Comparison of ENCODE assay signal across 20 cellular contexts in genomic region chr1:112628516-112628915, GRCh38. TPM values are rescaled to one million over a fixed set of nuclear protein-coding genes. Genes with fewer than 3 reads are reported as not detected.
DNase-seq lines count a peak whose midpoint lies in the region; TF ChIP-seq lines count a peak whose summit lies in the region.
"Had no signal": no experiment of that assay in that cellular context is flagged by ENCODE, and none has a peak within 500 bp of the region (broad histone marks: within the 10 kb centered on the region; RNA-seq: fewer than 3 reads in every experiment).

No MANE protein-coding gene starts in this region.

- intact Hi-C loops in esophagus squamous epithelium (cut with DNase I) = no loop called here

- H3K27ac Mint-ChIP-seq in activated naive CD4-positive, alpha-beta T cell treated with anti-CD3 and anti-CD28 coated beads, Interleukin-2, amount 50 U/mL, for 24 hours = peak overlapping the region; percentile 48
- peak overlapping the region in 2 of 3 donors; percentile 11 to 47 for H3K27ac Mint-ChIP-seq in IgD-negative memory B cell
- no peak overlapping the region for H3K27ac Mint-ChIP-seq in chondrocyte (ENCODE audit: unreplicated experiment)
- H3K27ac Mint-ChIP-seq: stimulated activated memory B cell treated with anti-CD40 and anti-IgM and Interleukin-4, amounts not matched to agents 10 μg/mL and 1 μg/mL and 100 μg/mL, for 72 hours had no signal

- H3K9ac ChIP-seq in smooth muscle cell (ENCODE audit: low read depth) = no peak overlapping the region

- peaks cover 0 to 43% (median 0%) of the 10 kb centered on the region in 3 donors for H3K36me3 ChIP-seq in esophagus squamous epithelium
- H3K36me3 ChIP-seq in smooth muscle cell (ENCODE audit: low read depth) = no peaks in the 10 kb centered on the region
- H3K36me3 ChIP-seq: suprapubic skin had no signal

- H3K27me3 ChIP-seq in esophagus squamous epithelium (no peaks in the 10 kb centered on the region), smooth muscle cell (ENCODE audit: low read depth) (no peaks in the 10 kb centered on the region)
- H3K27me3 ChIP-seq: BE2C, dorsolateral prefrontal cortex, suprapubic skin had no signal

- peak overlapping the region; percentile 49 for H3K4me3 Mint-ChIP-seq in activated naive CD4-positive, alpha-beta T cell treated with anti-CD3 and anti-CD28 coated beads, Interleukin-2, amount 50 U/mL, for 24 hours
- H3K4me3 Mint-ChIP-seq in IgD-negative memory B cell (peak overlapping the region in 2 of 4 donors; percentile 30 to 65), chondrocyte (ENCODE audit: unreplicated experiment) (no peak overlapping the region)
- H3K4me3 Mint-ChIP-seq: stimulated activated memory B cell treated with anti-CD40 and anti-IgM and Interleukin-4, amounts not matched to agents 10 μg/mL and 1 μg/mL and 100 μg/mL, for 72 hours had no signal

- peak overlapping the region in 3 of 4 donors; percentile 22 to 78 (median 62) for H3K27ac ChIP-seq in esophagus squamous epithelium
- H3K27ac ChIP-seq in smooth muscle cell (ENCODE audit: low read depth) = peak overlapping the region; percentile 17
- H3K27ac ChIP-seq: A549 had no signal

- H3K27me3 Mint-ChIP-seq in activated naive CD4-positive, alpha-beta T cell treated with anti-CD3 and anti-CD28 coated beads, Interleukin-2, amount 50 U/mL, for 24 hours = no peaks in the 10 kb centered on the region
- no peaks in the 10 kb centered on the region for H3K27me3 Mint-ChIP-seq in IgD-negative memory B cell
- no peaks in the 10 kb centered on the region for H3K27me3 Mint-ChIP-seq in chondrocyte (ENCODE audit: low read depth)
- H3K27me3 Mint-ChIP-seq: stimulated activated memory B cell treated with anti-CD40 and anti-IgM and Interleukin-4, amounts not matched to agents 10 μg/mL and 1 μg/mL and 100 μg/mL, for 72 hours had no signal

- no peak overlapping the region for H3K4me3 ChIP-seq in esophagus squamous epithelium
- H3K4me3 ChIP-seq in smooth muscle cell = no peak overlapping the region
- H3K4me3 ChIP-seq: A549, dorsolateral prefrontal cortex, lower lobe of right lung had no signal

- TF ChIP-seq CTCF in esophagus squamous epithelium (IDR thresholded peaks at IDR 0.05) (no peak), smooth muscle cell (IDR thresholded peaks at IDR 0.05; ENCODE audit: borderline replicate concordance, insufficient read depth, poor library complexity, severe bottlenecking) (no peak), chondrocyte (IDR thresholded peaks at IDR 0.05) (no peak)

- H3K79me2 ChIP-seq in smooth muscle cell (ENCODE audit: low read depth) = peaks cover 100% of the 10 kb centered on the region

- no peak overlapping the region for H3K4me2 ChIP-seq in smooth muscle cell
- H3K4me2 ChIP-seq: A549 had no signal

- peaks cover 3% of the 10 kb centered on the region for H3F3A ChIP-seq in smooth muscle cell (ENCODE audit: low read depth)

- no peak overlapping the region for H2AFZ ChIP-seq in smooth muscle cell (ENCODE audit: low read depth)

- peaks cover 35% of the 10 kb centered on the region for H3K36me3 Mint-ChIP-seq in activated naive CD4-positive, alpha-beta T cell treated with anti-CD3 and anti-CD28 coated beads, Interleukin-2, amount 50 U/mL, for 24 hours
- H3K36me3 Mint-ChIP-seq in IgD-negative memory B cell (peaks cover 6% of the 10 kb centered on the region), chondrocyte (ENCODE audit: low read depth) (peaks cover 4% of the 10 kb centered on the region)

- peaks cover 89% of the 10 kb centered on the region for H3K4me1 Mint-ChIP-seq in activated naive CD4-positive, alpha-beta T cell treated with anti-CD3 and anti-CD28 coated beads, Interleukin-2, amount 50 U/mL, for 24 hours
- H3K4me1 Mint-ChIP-seq in IgD-negative memory B cell (peaks cover 64 to 72% (median 65%) of the 10 kb centered on the region in 3 donors), chondrocyte (ENCODE audit: low read depth) (peaks cover 62% of the 10 kb centered on the region)

- DNase-seq in activated naive CD4-positive, alpha-beta T cell treated with Interleukin-2 at 50 U/mL for 16 hours = no peak
- DNase-seq in esophagus squamous epithelium (lab: John Stamatoyannopoulos, UW) = no peak
- DNase-seq in smooth muscle cell (lab: John Stamatoyannopoulos, UW; ENCODE audit: unreplicated experiment) = no peak
- DNase-seq in CD1c-positive myeloid dendritic cell (ENCODE audit: extremely low spot score) = no peak
- DNase-seq in NCI-H1092 treated with DMSO at 0.1 percent for 48 hours (lab: John Stamatoyannopoulos, UW) = no peak
- DNase-seq in chondrocyte (ENCODE audit: low spot score) = no peak
- DNase-seq: activated naive CD4-positive, alpha-beta T cell treated with anti-CD3 and anti-CD28 coated beads, Interleukin-2, amount 50 U/mL, for 16 hours; BE2C; central memory CD4-positive, alpha-beta T cell; dorsolateral prefrontal cortex; glutamatergic neuron; KBM-7; lower lobe of right lung; NCI-H510A treated with DMSO at 0.1 percent for 48 hours; small intestine had no signal

- H3K9me3 ChIP-seq in esophagus squamous epithelium (no peaks in the 10 kb centered on the region), smooth muscle cell (replicated peaks; ENCODE audit: low read depth) (no peaks in the 10 kb centered on the region)
- H3K9me3 ChIP-seq: A549, BE2C, lower lobe of right lung, suprapubic skin had no signal

- no peaks in the 10 kb centered on the region for H3K9me3 Mint-ChIP-seq in activated naive CD4-positive, alpha-beta T cell treated with anti-CD3 and anti-CD28 coated beads, Interleukin-2, amount 50 U/mL, for 24 hours
- no peaks in the 10 kb centered on the region for H3K9me3 Mint-ChIP-seq in IgD-negative memory B cell
- no peaks in the 10 kb centered on the region for H3K9me3 Mint-ChIP-seq in chondrocyte (ENCODE audit: low read depth)
- H3K9me3 Mint-ChIP-seq: stimulated activated memory B cell treated with anti-CD40 and anti-IgM and Interleukin-4, amounts not matched to agents 10 μg/mL and 1 μg/mL and 100 μg/mL, for 72 hours had no signal

- TF ChIP-seq POLR2A in esophagus squamous epithelium (IDR thresholded peaks at IDR 0.05) = no peak

- WGBS in esophagus squamous epithelium, 2 donors = 76 to 78% methylated on average over 2 of the region's 2 CpGs
- WGBS in smooth muscle cell (ENCODE audit: low lambda C conversion rate) = 92% methylated on average over 2 of the region's 2 CpGs

- peaks cover 100% of the 10 kb centered on the region for H4K20me1 ChIP-seq in smooth muscle cell (ENCODE audit: low read depth)

- peaks cover 4 to 86% (median 26%) of the 10 kb centered on the region in 3 donors for H3K4me1 ChIP-seq in esophagus squamous epithelium
- no peaks in the 10 kb centered on the region for H3K4me1 ChIP-seq in smooth muscle cell (ENCODE audit: low read depth)
- H3K4me1 ChIP-seq: BE2C had no signal

RNA-seq across cellular contexts. Expression of gene CAPZA1, which starts 8.9 kb away (rescaled TPM):
- 192 TPM for polyA plus RNA-seq in IgD-negative memory B cell
- total RNA-seq in esophagus squamous epithelium = 100 to 1,000 TPM; 129 to 286 (median 209) TPM
- total RNA-seq in smooth muscle cell = 238 and 264 TPM in 2 replicates
- 100 and 114 TPM in 2 replicates for polyA plus RNA-seq in smooth muscle cell
- total RNA-seq in chondrocyte = 121 to 130 TPM (median 121 TPM) in 3 replicates

RNA-seq across cellular contexts. Expression of gene ST7L, which starts 9.6 kb away (rescaled TPM):
- 7.5 TPM for polyA plus RNA-seq in IgD-negative memory B cell
- 10 to 100 TPM in 3 of 4 donors, 1 to 10 TPM in 1; 9.4 to 25.0 (median 12.4) TPM for total RNA-seq in esophagus squamous epithelium
- 17.2 and 28.0 TPM in 2 replicates for total RNA-seq in smooth muscle cell
- polyA plus RNA-seq in smooth muscle cell = 11.8 and 16.3 TPM in 2 replicates
- 14.4 to 19.9 TPM (median 15.9 TPM) in 3 replicates for total RNA-seq in chondrocyte

RNA-seq across cellular contexts. Expression of gene MOV10, which starts 45.9 kb away (rescaled TPM):
- polyA plus RNA-seq in IgD-negative memory B cell (5.6 TPM), smooth muscle cell (56.8 and 60.6 TPM in 2 replicates)
- total RNA-seq in esophagus squamous epithelium (10 to 100 TPM; 16.5 to 34.2 (median 28.9) TPM), smooth muscle cell (36.9 and 40.4 TPM in 2 replicates), chondrocyte (40.8 to 59.6 TPM (median 45.9 TPM) in 3 replicates)
